Comparison of ENCODE assay signal across 9 cellular contexts in the genomic region with DNA sequence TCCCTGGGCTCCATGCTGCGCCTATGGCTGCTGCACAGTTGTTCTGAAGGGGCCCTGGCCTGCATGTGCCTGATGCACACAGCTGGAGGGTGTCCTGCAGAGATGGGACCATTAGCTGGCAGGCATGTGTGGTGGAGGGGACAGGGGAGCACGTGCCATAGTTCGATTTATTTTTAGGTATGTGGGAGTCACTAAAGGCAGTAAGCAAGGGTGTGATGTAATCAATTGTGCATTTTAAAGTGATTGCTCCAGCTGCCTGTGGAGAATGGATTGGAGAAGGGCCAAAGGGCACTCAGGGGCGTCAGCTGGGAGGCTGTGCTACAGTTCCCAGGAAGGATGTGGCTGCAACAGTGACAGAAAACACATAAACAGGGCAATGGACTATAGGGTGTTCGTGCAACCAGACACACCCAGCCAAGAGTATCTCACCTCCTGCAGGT.
DNase-seq lines count a peak whose midpoint lies in the region; ATAC-seq, FAIRE-seq and TF ChIP-seq lines count a peak whose summit lies in the region.
"Had no signal": no experiment of that assay in that cellular context is flagged by ENCODE, and none has a peak within 500 bp of the region (broad histone marks: within the 10 kb centered on the region; RNA-seq: fewer than 3 reads in every experiment).

No MANE protein-coding gene starts in this region.

- intact Hi-C loops in kidney (cut with DNase I) = no loop called here
- intact Hi-C loops in vagina (cut with DNase I) = no loop called here

- H3K9me3 ChIP-seq in kidney (ENCODE audit: control insufficient read depth in 1 of 2, low read length in 2 of 2) = no peaks in the 10 kb centered on the region
- no peaks in the 10 kb centered on the region for H3K9me3 ChIP-seq in vagina
- H3K9me3 ChIP-seq: psoas muscle had no signal

- peaks cover 87% of the 10 kb centered on the region for H3K4me1 Mint-ChIP-seq in activated CD8-positive, alpha-beta T cell treated with anti-CD3 and anti-CD28 coated beads, Interleukin-2, amount 10 ng/mL, durations not matched to agents 7 days and 5 days (ENCODE audit: low read depth)

- H3K9me3 Mint-ChIP-seq in activated CD8-positive, alpha-beta T cell treated with anti-CD3 and anti-CD28 coated beads, Interleukin-2, amount 10 ng/mL, durations not matched to agents 7 days and 5 days (ENCODE audit: insufficient read depth) = no peaks in the 10 kb centered on the region

- CTCF ChIA-PET in activated CD8-positive, alpha-beta T cell treated with anti-CD3 and anti-CD28 coated beads, Interleukin-2, amount 10 ng/mL, durations not matched to agents 7 days and 5 days (lab: Charles Lee) = interaction anchor here (0.8 to 6.1 kb wide), 17 partner anchors 12 to 209 kb away, joined by 3 to 49 read pairs (median 12); partner anchors contain the start of gene ARL4C

- TF ChIP-seq CTCF in NB4 (IDR thresholded peaks at IDR 0.05; ENCODE audit: low read depth, low read length) (no peak), kidney (IDR thresholded peaks at IDR 0.05; ENCODE audit: borderline replicate concordance, extremely low read depth, insufficient read depth) (no peak), vagina (IDR thresholded peaks at IDR 0.05) (no peak)

- H3K36me3 Mint-ChIP-seq in activated CD8-positive, alpha-beta T cell treated with anti-CD3 and anti-CD28 coated beads, Interleukin-2, amount 10 ng/mL, durations not matched to agents 7 days and 5 days (ENCODE audit: low read depth) = peaks cover 16% of the 10 kb centered on the region

- POLR2A ChIA-PET in activated CD8-positive, alpha-beta T cell treated with anti-CD3 and anti-CD28 coated beads, Interleukin-2, amount 10 ng/mL, durations not matched to agents 7 days and 5 days (lab: Charles Lee) = interaction anchor here (0.6 to 8.8 kb wide), 15 partner anchors 10 to 438 kb away, joined by 4 to 189 read pairs (median 9); partner anchors contain the start of genes ARL4C and HJURP

- no peaks in the 10 kb centered on the region for H3K27me3 ChIP-seq in vagina

- no peak for FAIRE-seq in kidney (lab: Jason Lieb, UNC)

- DNase-seq in DMS79 treated with DMSO at 0.1 percent for 48 hours (lab: John Stamatoyannopoulos, UW) (peak; percentile 71), NB4 (ENCODE audit: low read depth) (peak; percentile 80), kidney (peak; percentile 74), HT-29 (ENCODE audit: low spot score) (no peak), DMS114 treated with DMSO at 0.1 percent for 48 hours (lab: John Stamatoyannopoulos, UW; ENCODE audit: unreplicated experiment) (no peak), vagina (ENCODE audit: extremely low spot score in 2 of 2) (no peak)
- peak; percentile 70 for DNase-seq in activated CD8-positive, alpha-beta T cell treated with anti-CD3 and anti-CD28 coated beads, Interleukin-2, amount 10 ng/mL, durations not matched to agents 7 days and 5 days
- DNase-seq: psoas muscle had no signal

- H3K4me3 Mint-ChIP-seq in activated CD8-positive, alpha-beta T cell treated with anti-CD3 and anti-CD28 coated beads, Interleukin-2, amount 10 ng/mL, durations not matched to agents 7 days and 5 days = peak overlapping the region; percentile 64

- H3K9ac ChIP-seq in kidney (ENCODE audit: low read length in 2 of 2) = no peak overlapping the region

- peaks cover 0 to 5% of the 10 kb centered on the region in 2 donors for H3K4me1 ChIP-seq in kidney (ENCODE audit: control insufficient read depth in 1 of 2, insufficient read depth in 1 of 2, low read depth in 1 of 2, low read length in 2 of 2)
- H3K4me1 ChIP-seq in vagina = peaks cover 15% of the 10 kb centered on the region
- H3K4me1 ChIP-seq: psoas muscle had no signal

- H3K27ac ChIP-seq in kidney (ENCODE audit: low read depth in 2 of 2, low read length in 2 of 2) = peak overlapping the region in 1 of 2 donors; percentile 30
- no peak overlapping the region for H3K27ac ChIP-seq in vagina
- H3K27ac ChIP-seq: psoas muscle had no signal

- no peaks in the 10 kb centered on the region for H3K27me3 Mint-ChIP-seq in activated CD8-positive, alpha-beta T cell treated with anti-CD3 and anti-CD28 coated beads, Interleukin-2, amount 10 ng/mL, durations not matched to agents 7 days and 5 days (ENCODE audit: low read depth)

- H3K36me3 ChIP-seq in kidney (ENCODE audit: control insufficient read depth in 1 of 2, insufficient read depth in 2 of 2, low read length in 2 of 2) (no peaks in the 10 kb centered on the region), vagina (no peaks in the 10 kb centered on the region)

- peak overlapping the region; percentile 97 for H3K27ac Mint-ChIP-seq in activated CD8-positive, alpha-beta T cell treated with anti-CD3 and anti-CD28 coated beads, Interleukin-2, amount 10 ng/mL, durations not matched to agents 7 days and 5 days

- TF ChIP-seq POLR2A in NB4 (IDR thresholded peaks at IDR 0.05; ENCODE audit: extremely low read depth, insufficient read length) = no peak
- TF ChIP-seq POLR2A in vagina (IDR thresholded peaks at IDR 0.05) = no peak

- peak; percentile 12 for ATAC-seq in GM21717 (IDR thresholded peaks at IDR 0.05; ENCODE audit: unreplicated experiment)
- ATAC-seq in activated CD8-positive, alpha-beta T cell treated with anti-CD3 and anti-CD28 coated beads, Interleukin-2, amount 10 ng/mL, durations not matched to agents 7 days and 5 days = peak; percentile 44

- H3K4me3 ChIP-seq in NB4 (ENCODE audit: low read depth, low read length) (no peak overlapping the region), kidney (ENCODE audit: low read length in 2 of 2) (no peak overlapping the region), vagina (no peak overlapping the region)
- H3K4me3 ChIP-seq: psoas muscle had no signal

Comparison
In these comparisons a context has a peak if more than half of its experiments do, and no peak if none do; other contexts are left out.
1. DNase-seq: peak in DMS79 treated with DMSO at 0.1 percent for 48 hours (single experiment), NB4 (single experiment), activated CD8-positive, alpha-beta T cell treated with anti-CD3 and anti-CD28 coated beads, Interleukin-2, amount 10 ng/mL, durations not matched to agents 7 days and 5 days (single experiment) and kidney (single experiment); none in HT-29 (single experiment), DMS114 treated with DMSO at 0.1 percent for 48 hours (single experiment) and vagina (0 of 2).